Comparison of ENCODE assay signal across 9 cellular contexts in the genomic region with DNA sequence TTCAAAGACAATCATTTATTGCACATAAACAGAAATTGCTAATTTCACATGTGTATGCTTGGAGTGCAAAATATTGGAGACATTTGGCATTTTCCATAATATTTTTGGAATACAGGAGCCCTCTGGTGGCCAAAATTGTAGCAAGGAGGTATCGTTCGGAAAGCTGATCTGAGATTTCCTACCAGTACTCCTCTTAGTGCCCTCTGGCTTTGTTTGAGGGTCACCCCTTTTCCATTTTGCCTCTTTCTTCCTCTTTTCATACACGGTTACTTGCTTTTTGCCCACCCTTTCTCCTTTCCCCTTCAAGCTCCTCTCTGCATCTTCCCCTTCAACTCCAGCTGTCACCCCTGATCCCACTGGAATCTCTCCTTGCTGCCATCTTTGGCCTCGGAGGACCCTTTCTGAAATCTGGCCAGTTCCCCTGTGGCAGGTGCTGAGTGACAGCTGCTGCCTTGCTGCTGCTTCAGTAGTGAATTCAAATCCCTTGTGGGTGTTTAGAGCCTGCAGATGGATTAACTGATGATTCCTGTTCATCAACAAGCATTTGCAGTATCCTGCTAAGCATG.
DNase-seq lines count a peak whose midpoint lies in the region; ATAC-seq and TF ChIP-seq lines count a peak whose summit lies in the region.
"Had no signal": no experiment of that assay in that cellular context is flagged by ENCODE, and none has a peak within 500 bp of the region (broad histone marks: within the 10 kb centered on the region; RNA-seq: fewer than 3 reads in every experiment).

No MANE protein-coding gene starts in this region.

- no peaks in the 10 kb centered on the region for H3K9me3 Mint-ChIP-seq in Calu3 (ENCODE audit: low read depth, unreplicated experiment)

- no TSS peak for BruUV-seq in Calu3 (replicated peaks; lab: Mats Ljungman, UMichigan)

- DNase-seq in Calu3 (peak; percentile 57), HT1080 (ENCODE audit: low read depth) (peak; percentile 12), amniotic stem cell (lab: John Stamatoyannopoulos, UW) (peak; percentile 17), kidney epithelial cell (ENCODE audit: low read depth) (no peak), tibial nerve (ENCODE audit: low spot score in 2 of 2) (peak in 1 of 2 donors; percentile 87)
- no peak for DNase-seq in activated effector memory CD4-positive, alpha-beta T cell treated with Interleukin-2 at 50 U/mL for 16 hours

- H3K27ac ChIP-seq in tibial nerve = no peak overlapping the region
- H3K27ac ChIP-seq: SJSA1 had no signal

- peaks cover 98% of the 10 kb centered on the region for H3K27me3 Mint-ChIP-seq in Calu3 (ENCODE audit: unreplicated experiment)

- H3K9me3 ChIP-seq in tibial nerve = no peaks in the 10 kb centered on the region
- H3K9me3 ChIP-seq: SJSA1 had no signal

- TF ChIP-seq CTCF in Calu3 (IDR thresholded peaks at IDR 0.05; ENCODE audit: unreplicated experiment) (peak; percentile 68), kidney epithelial cell (IDR thresholded peaks at IDR 0.05; ENCODE audit: insufficient read depth, low read length, poor library complexity, severe bottlenecking) (peak; percentile 59), tibial nerve (IDR thresholded peaks at IDR 0.05) (peak; percentile 58 to 87 (median 74))

- TF ChIP-seq POLR2A in tibial nerve (IDR thresholded peaks at IDR 0.05) = no peak

- ATAC-seq in HG02571 (IDR thresholded peaks at IDR 0.05; ENCODE audit: unreplicated experiment) (no peak), HG03439 (IDR thresholded peaks at IDR 0.05; ENCODE audit: unreplicated experiment) (no peak)

- no peak for TF ChIP-seq EP300 in tibial nerve (IDR thresholded peaks at IDR 0.05)

- intact Hi-C loops in Calu3 (cut with micrococcal nuclease; ENCODE audit: unreplicated experiment) = loop anchor here (1.0 to 5.0 kb wide), 3 partner anchors 42 to 239 kb away; no protein-coding TSS in a partner anchor

- H3K4me3 Mint-ChIP-seq in Calu3 (ENCODE audit: low read depth, unreplicated experiment) = no peak overlapping the region

- 22% methylated on average over 4 of the region's 4 CpGs for WGBS in tibial nerve, 2 donors

- H3K36me3 ChIP-seq in kidney epithelial cell (ENCODE audit: control insufficient read depth, insufficient read depth, low read length) (no peaks in the 10 kb centered on the region), tibial nerve (no peaks in the 10 kb centered on the region)
- H3K36me3 ChIP-seq: SJSA1 had no signal

- H3K27ac Mint-ChIP-seq in Calu3 (ENCODE audit: unreplicated experiment) = no peak overlapping the region

- H3K27me3 ChIP-seq in kidney epithelial cell (ENCODE audit: control insufficient read depth, insufficient read depth, low read length) (peaks cover 16% of the 10 kb centered on the region), tibial nerve (no peaks in the 10 kb centered on the region)

- CTCF ChIA-PET in Calu3 (lab: Charles Lee) = interaction anchor here (0.6 to 3.5 kb wide), 10 partner anchors 27 to 738 kb away, joined by 3 to 16 read pairs (median 6); no protein-coding TSS in a partner anchor

- H3K36me3 Mint-ChIP-seq in Calu3 (ENCODE audit: insufficient read depth, unreplicated experiment) = no peaks in the 10 kb centered on the region

- H3K4me3 ChIP-seq in kidney epithelial cell (ENCODE audit: low read depth, low read length) (no peak overlapping the region), tibial nerve (no peak overlapping the region)
- H3K4me3 ChIP-seq: SJSA1 had no signal

- H3K4me1 ChIP-seq in tibial nerve = peaks cover 0 to 4% (median 0%) of the 10 kb centered on the region in 4 donors
- H3K4me1 ChIP-seq: SJSA1 had no signal

- H3K4me1 Mint-ChIP-seq in Calu3 (ENCODE audit: low read depth, unreplicated experiment) = no peaks in the 10 kb centered on the region

Comparison
In these comparisons a context has a peak if more than half of its experiments do, and no peak if none do; other contexts are left out.
1. DNase-seq: peak in Calu3 (single experiment), HT1080 (single experiment) and amniotic stem cell (single experiment); none in kidney epithelial cell (single experiment) and activated effector memory CD4-positive, alpha-beta T cell treated with Interleukin-2 at 50 U/mL for 16 hours (single experiment).
2. Peak in every context shown above with its lines, with median percentiles within 50 percentile points of each other: CTCF ChIP-seq.